Comparison of ENCODE assay signal across 15 cellular contexts in genomic region chr15:95975212-95975611, GRCh38.
A peak's percentile ranks its signal among the peaks of the same experiment; 100 is the strongest.
DNase-seq lines count a peak whose midpoint lies in the region; ATAC-seq and TF ChIP-seq lines count a peak whose summit lies in the region.
"Had no signal": no experiment of that assay in that cellular context is flagged by ENCODE, and none has a peak within 500 bp of the region (broad histone marks: within the 10 kb centered on the region; RNA-seq: fewer than 3 reads in every experiment).

No MANE protein-coding gene starts in this region.

- no peak overlapping the region for H3K27ac ChIP-seq in adrenal gland
- H3K27ac ChIP-seq: upper lobe of right lung had no signal

- H3K4me1 ChIP-seq in adrenal gland (replicated peaks in 1 of 2), result no peaks in the 10 kb centered on the region

- no peak for TF ChIP-seq POLR2A in adrenal gland (IDR thresholded peaks at IDR 0.05)

- H3K27me3 ChIP-seq in adrenal gland, result no peaks in the 10 kb centered on the region
- H3K27me3 ChIP-seq: upper lobe of right lung had no signal

- no peak for TF ChIP-seq CTCF in adrenal gland (IDR thresholded peaks at IDR 0.05)

- DNase-seq in HPDE6-E6E7 (ENCODE audit: extremely low spot score) (no peak), NCI-H1930 (lab: John Stamatoyannopoulos, UW) (no peak), adrenal gland (no peak)
- DNase-seq in activated CD4-positive, alpha-beta T cell treated with anti-CD3 and anti-CD28 coated beads for 4 hours, result no peak
- DNase-seq: activated CD8-positive, alpha-beta memory T cell treated with anti-CD3 and anti-CD28 coated beads, Interleukin-2, amount 50 U/mL, for 48 hours; activated naive CD8-positive, alpha-beta T cell treated with anti-CD3 and anti-CD28 coated beads for 36 hours; naive B cell; NCI-H2081; SK-N-SH; stimulated activated CD8-positive, alpha-beta memory T cell treated with anti-CD3 and anti-CD28 coated beads, Interleukin-4, amount 100 ng/mL, for 48 hours; upper lobe of right lung had no signal

- ATAC-seq in GM18498 (IDR thresholded peaks at IDR 0.05; ENCODE audit: unreplicated experiment) (peak; percentile 61), GM19463 (IDR thresholded peaks at IDR 0.05; ENCODE audit: unreplicated experiment) (peak; percentile 56), HG02763 (IDR thresholded peaks at IDR 0.05; ENCODE audit: unreplicated experiment) (peak; percentile 53), HG03460 (IDR thresholded peaks at IDR 0.05; ENCODE audit: unreplicated experiment) (peak; percentile 46)
- ATAC-seq: upper lobe of right lung had no signal

- H3K9me3 ChIP-seq in adrenal gland (replicated peaks in 1 of 3), result no peaks in the 10 kb centered on the region
- H3K9me3 ChIP-seq: SK-N-SH, upper lobe of right lung had no signal

- intact Hi-C loops in adrenal gland (cut with DNase I), result no loop called here

- 76 to 83% (median 80%) methylated on average over 4 of the region's 4 CpGs for WGBS in adrenal gland, 4 donors

- no peak overlapping the region for H3K4me3 ChIP-seq in adrenal gland
- H3K4me3 ChIP-seq: upper lobe of right lung had no signal

- H3K36me3 ChIP-seq in adrenal gland (replicated peaks in 1 of 2), result no peaks in the 10 kb centered on the region
- H3K36me3 ChIP-seq: upper lobe of right lung had no signal
